1 cellular context compared by ENCODE assay signal in the genomic region with DNA sequence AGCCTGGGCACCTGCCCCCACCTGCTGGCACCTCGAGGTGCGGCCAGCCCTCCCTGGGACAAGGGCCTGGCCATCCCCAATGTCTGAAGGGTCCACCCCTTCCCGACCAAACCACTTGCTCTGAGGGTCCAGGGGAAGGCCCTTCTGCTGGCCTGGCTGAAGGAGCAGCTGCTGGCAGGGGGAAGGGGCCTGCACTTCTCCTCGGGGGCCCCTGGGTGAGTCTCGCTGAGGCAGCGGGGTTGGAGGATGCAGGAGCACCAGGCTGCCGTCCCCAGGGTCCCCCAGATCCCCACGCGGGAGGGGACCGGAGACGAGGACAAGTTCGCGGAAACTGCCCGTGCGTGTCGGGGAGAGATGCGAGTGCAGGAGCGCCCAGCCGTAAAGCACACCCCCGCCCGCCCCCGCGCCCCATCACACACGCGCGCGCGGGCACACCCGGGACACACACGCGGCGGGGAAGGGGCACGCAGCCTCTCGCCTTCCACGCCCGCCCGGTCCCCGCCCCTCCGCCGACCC.
TF ChIP-seq lines count a peak whose summit lies in the region.

No MANE protein-coding gene starts in this region.

TF ChIP-seq in SK-N-SH, 30 proteins besides CTCF, POLR2A, EP300 and RAD21:
- TF ChIP-seq, protein P1, sequence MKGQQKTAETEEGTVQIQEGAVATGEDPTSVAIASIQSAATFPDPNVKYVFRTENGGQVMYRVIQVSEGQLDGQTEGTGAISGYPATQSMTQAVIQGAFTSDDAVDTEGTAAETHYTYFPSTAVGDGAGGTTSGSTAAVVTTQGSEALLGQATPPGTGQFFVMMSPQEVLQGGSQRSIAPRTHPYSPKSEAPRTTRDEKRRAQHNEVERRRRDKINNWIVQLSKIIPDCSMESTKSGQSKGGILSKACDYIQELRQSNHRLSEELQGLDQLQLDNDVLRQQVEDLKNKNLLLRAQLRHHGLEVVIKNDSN (IDR thresholded peaks at IDR 0.05; ENCODE audit: borderline replicate concordance, low read depth): no peak
- TF ChIP-seq, protein P2, sequence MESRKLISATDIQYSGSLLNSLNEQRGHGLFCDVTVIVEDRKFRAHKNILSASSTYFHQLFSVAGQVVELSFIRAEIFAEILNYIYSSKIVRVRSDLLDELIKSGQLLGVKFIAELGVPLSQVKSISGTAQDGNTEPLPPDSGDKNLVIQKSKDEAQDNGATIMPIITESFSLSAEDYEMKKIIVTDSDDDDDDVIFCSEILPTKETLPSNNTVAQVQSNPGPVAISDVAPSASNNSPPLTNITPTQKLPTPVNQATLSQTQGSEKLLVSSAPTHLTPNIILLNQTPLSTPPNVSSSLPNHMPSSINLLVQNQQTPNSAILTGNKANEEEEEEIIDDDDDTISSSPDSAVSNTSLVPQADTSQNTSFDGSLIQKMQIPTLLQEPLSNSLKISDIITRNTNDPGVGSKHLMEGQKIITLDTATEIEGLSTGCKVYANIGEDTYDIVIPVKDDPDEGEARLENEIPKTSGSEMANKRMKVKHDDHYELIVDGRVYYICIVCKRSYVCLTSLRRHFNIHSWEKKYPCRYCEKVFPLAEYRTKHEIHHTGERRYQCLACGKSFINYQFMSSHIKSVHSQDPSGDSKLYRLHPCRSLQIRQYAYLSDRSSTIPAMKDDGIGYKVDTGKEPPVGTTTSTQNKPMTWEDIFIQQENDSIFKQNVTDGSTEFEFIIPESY (IDR thresholded peaks at IDR 0.05; ENCODE audit: borderline replicate concordance, low read depth): no peak
- TF ChIP-seq YY1 (IDR thresholded peaks at IDR 0.05; ENCODE audit: low read depth) (no peak), MEF2A (IDR thresholded peaks at IDR 0.05; ENCODE audit: borderline replicate concordance, low read depth) (no peak), NRF1 (IDR thresholded peaks at IDR 0.05; ENCODE audit: low read depth, low read length) (no peak), RCOR1 (IDR thresholded peaks at IDR 0.05; ENCODE audit: low read length) (no peak), SMC3 (IDR thresholded peaks at IDR 0.05; ENCODE audit: low read depth, low read length) (no peak), TAF1 (IDR thresholded peaks at IDR 0.05; ENCODE audit: borderline replicate concordance, low read depth, low read length) (no peak), EZH2phosphoT487 (IDR thresholded peaks at IDR 0.05; ENCODE audit: borderline replicate concordance, low read depth) (no peak), TEAD4 (IDR thresholded peaks at IDR 0.05; ENCODE audit: borderline replicate concordance, insufficient read depth) (no peak), JUND (IDR thresholded peaks at IDR 0.05) (no peak), RXRA (IDR thresholded peaks at IDR 0.05; ENCODE audit: borderline replicate concordance, low read depth) (no peak), GABPA (IDR thresholded peaks at IDR 0.05; ENCODE audit: low read depth) (no peak), ELF1 (IDR thresholded peaks at IDR 0.05) (no peak), GATA2 (CRISPR knock-in tag; IDR thresholded peaks at IDR 0.05) (no peak), SIN3A (IDR thresholded peaks at IDR 0.05; ENCODE audit: borderline replicate concordance, low read depth, low read length) (no peak)
- TF ChIP-seq, protein P3, sequence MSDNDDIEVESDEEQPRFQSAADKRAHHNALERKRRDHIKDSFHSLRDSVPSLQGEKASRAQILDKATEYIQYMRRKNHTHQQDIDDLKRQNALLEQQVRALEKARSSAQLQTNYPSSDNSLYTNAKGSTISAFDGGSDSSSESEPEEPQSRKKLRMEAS (IDR thresholded peaks at IDR 0.05; ENCODE audit: low read depth): no peak
- TF ChIP-seq, protein P4, sequence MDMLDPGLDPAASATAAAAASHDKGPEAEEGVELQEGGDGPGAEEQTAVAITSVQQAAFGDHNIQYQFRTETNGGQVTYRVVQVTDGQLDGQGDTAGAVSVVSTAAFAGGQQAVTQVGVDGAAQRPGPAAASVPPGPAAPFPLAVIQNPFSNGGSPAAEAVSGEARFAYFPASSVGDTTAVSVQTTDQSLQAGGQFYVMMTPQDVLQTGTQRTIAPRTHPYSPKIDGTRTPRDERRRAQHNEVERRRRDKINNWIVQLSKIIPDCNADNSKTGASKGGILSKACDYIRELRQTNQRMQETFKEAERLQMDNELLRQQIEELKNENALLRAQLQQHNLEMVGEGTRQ (IDR thresholded peaks at IDR 0.05; ENCODE audit: borderline replicate concordance, low read depth, low read length): no peak
